9 cellular contexts compared by ENCODE assay signal in the genomic region with DNA sequence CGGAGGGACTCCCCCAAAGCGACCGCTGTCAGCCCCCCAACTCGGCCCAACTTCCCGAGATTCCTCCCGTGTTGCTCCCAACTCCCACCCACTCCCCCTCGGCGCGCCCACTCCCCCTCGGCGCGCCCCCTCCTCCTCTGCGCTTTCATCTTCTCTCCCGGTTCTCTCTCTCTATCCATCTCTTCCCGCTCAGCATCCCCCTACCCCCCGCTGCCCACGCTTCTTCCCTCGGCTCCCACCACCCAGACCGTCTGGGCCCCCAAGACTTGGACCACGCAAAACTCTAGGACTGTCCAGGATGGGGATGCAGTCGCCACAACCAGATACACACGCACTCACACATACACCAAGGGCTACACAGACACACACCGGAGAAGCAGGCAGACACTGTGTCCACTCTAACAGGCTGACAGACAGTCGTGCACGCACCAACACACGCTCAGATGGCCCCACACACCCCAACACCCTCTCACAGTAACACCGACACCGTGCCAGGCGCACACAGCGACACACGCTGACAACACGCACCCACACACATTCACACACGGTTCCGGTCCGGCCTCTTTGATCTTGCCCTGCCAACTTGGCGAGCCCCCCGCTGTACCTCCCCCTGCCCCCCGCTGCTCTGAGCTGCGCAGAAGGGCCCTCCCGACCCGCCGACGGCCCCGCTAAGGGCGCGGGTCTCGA. TPM values are rescaled to one million over a fixed set of nuclear protein-coding genes. Genes with fewer than 3 reads are reported as not detected.
DNase-seq lines count a peak whose midpoint lies in the region; ATAC-seq, FAIRE-seq and TF ChIP-seq lines count a peak whose summit lies in the region.
"Had no signal": no experiment of that assay in that cellular context is flagged by ENCODE, and none has a peak within 500 bp of the region (broad histone marks: within the 10 kb centered on the region; RNA-seq: fewer than 3 reads in every experiment).

No MANE protein-coding gene starts in this region.

- H3K36me3 ChIP-seq in IMR-90 (ENCODE audit: control insufficient read depth, insufficient read depth, low read length) (no peaks in the 10 kb centered on the region), colonic mucosa (no peaks in the 10 kb centered on the region)

- no peak overlapping the region for H2BK120ac ChIP-seq in IMR-90 (ENCODE audit: low read depth, low read length)

- POLR2A ChIA-PET in A549 (lab: Yijun Ruan, JAX) (interaction anchor here (0.6 kb wide), 1 partner anchor 174 kb away, joined by 4 read pairs; no protein-coding TSS in a partner anchor), IMR-90 (lab: Charles Lee; ENCODE audit: unreplicated experiment) (no interaction called here)

- H2BK15ac ChIP-seq in IMR-90 (ENCODE audit: low read depth, low read length) = no peak overlapping the region

- no peak for FAIRE-seq in A549 (lab: Jason Lieb, UNC)

- no peak overlapping the region for H3K14ac ChIP-seq in IMR-90 (replicated peaks; ENCODE audit: low read depth, low read length)

- H3K9me3 Mint-ChIP-seq in naive B cell = peaks cover 0 to 1% (median 0%) of the 10 kb centered on the region in 7 donors
- H3K9me3 Mint-ChIP-seq in activated T-helper 2 cell treated with anti-CD3 and anti-CD28 coated beads, Interferon-gamma antibody, Interleukin-2, Interleukin-4, amounts not matched to agents 10 μg/mL and 5 μg/mL and 100 μg/mL, durations not matched to agents 14 hours and 24 hours and 36 hours = no peaks in the 10 kb centered on the region

- H3K79me1 ChIP-seq in IMR-90 (ENCODE audit: low read depth in 1 of 2, low read length in 2 of 2) = no peaks in the 10 kb centered on the region

- CTCF ChIA-PET in A549 (lab: Yijun Ruan, JAX) = interaction anchor here (0.9 to 6.7 kb wide), 6 partner anchors 11 to 1752 kb away, joined by 3 to 53 read pairs (median 4); no protein-coding TSS in a partner anchor
- CTCF ChIA-PET in IMR-90 (lab: Yijun Ruan, JAX) = no interaction called here

- H3K56ac ChIP-seq in IMR-90 (ENCODE audit: extremely low read depth, insufficient read depth, low read length) = no peak overlapping the region

- intact Hi-C loops in IMR-90 (cut with micrococcal nuclease) = no loop called here
- intact Hi-C loops in colonic mucosa (cut with DNase I) = no loop called here
- intact Hi-C loops in activated T-helper 2 cell treated with anti-CD3 and anti-CD28 coated beads, Interferon-gamma antibody, Interleukin-2, Interleukin-4, amounts not matched to agents 10 μg/mL and 5 μg/mL and 100 μg/mL, durations not matched to agents 14 hours and 24 hours and 36 hours (cut with micrococcal nuclease) = no loop called here

- no peak overlapping the region for H3K4ac ChIP-seq in IMR-90 (ENCODE audit: low read depth, low read length)

- H3K27me3 ChIP-seq in IMR-90 (ENCODE audit: control insufficient read depth, insufficient read depth, low read length) (peaks cover 93% of the 10 kb centered on the region), colonic mucosa (peaks cover 54% of the 10 kb centered on the region)

- peak overlapping the region; percentile 51 for H2AFZ ChIP-seq in IMR-90 (replicated peaks; ENCODE audit: low read length, poor library complexity)

- peaks cover 10 to 35% (median 32%) of the 10 kb centered on the region in 3 donors for H3K4me1 Mint-ChIP-seq in naive B cell
- peaks cover 3% of the 10 kb centered on the region for H3K4me1 Mint-ChIP-seq in activated T-helper 2 cell treated with anti-CD3 and anti-CD28 coated beads, Interferon-gamma antibody, Interleukin-2, Interleukin-4, amounts not matched to agents 10 μg/mL and 5 μg/mL and 100 μg/mL, durations not matched to agents 14 hours and 24 hours and 36 hours (ENCODE audit: low read depth)

- no peak overlapping the region for H4K8ac ChIP-seq in IMR-90 (ENCODE audit: low read depth in 2 of 2, low read length in 2 of 2)

- 3% methylated on average over 32 of the region's 47 CpGs for WGBS in A549 (ENCODE audit: missing lambda C conversion rate)
- WGBS in IMR-90 (ENCODE audit: extremely low coverage in 2 of 2, insufficient read length in 1 of 2), 2 experiments = 4% methylated on average over 18 of the region's 47 CpGs; no CpG with 5 or more reads in 1 of the 2 experiments

- TF ChIP-seq POLR2A in A549 (IDR thresholded peaks at IDR 0.05; ENCODE audit: low read length) (no peak), IMR-90 (IDR thresholded peaks at IDR 0.05; ENCODE audit: low read depth, low read length) (no peak)

- H4K91ac ChIP-seq in IMR-90 (ENCODE audit: insufficient read depth, low read depth, low read length) = no peak overlapping the region

- H3K4me3 ChIP-seq in A549 (peak overlapping the region; percentile 60), IMR-90 (ENCODE audit: insufficient read depth, low read depth, low read length) (no peak overlapping the region; the same call in 1 of the 2 replicates), colonic mucosa (peak overlapping the region; percentile 31)

- no TSS peak for BruUV-seq in IMR-90 (replicated peaks; lab: Mats Ljungman, UMichigan)

- no peak overlapping the region for H2AK5ac ChIP-seq in IMR-90 (ENCODE audit: low read depth, low read length)

- peak overlapping the region; percentile 50 for H2AK9ac ChIP-seq in IMR-90 (replicated peaks; ENCODE audit: low read depth, low read length, poor library complexity)

- peak overlapping the region in 2 of 6 donors; percentile 76 to 83 for H3K27ac Mint-ChIP-seq in naive B cell
- no peak overlapping the region for H3K27ac Mint-ChIP-seq in activated T-helper 2 cell treated with anti-CD3 and anti-CD28 coated beads, Interferon-gamma antibody, Interleukin-2, Interleukin-4, amounts not matched to agents 10 μg/mL and 5 μg/mL and 100 μg/mL, durations not matched to agents 14 hours and 24 hours and 36 hours

- H3K23ac ChIP-seq in IMR-90 (ENCODE audit: low read depth, low read length) = no peak overlapping the region

- H4K20me1 ChIP-seq in IMR-90 (ENCODE audit: insufficient read depth, low read length) = no peaks in the 10 kb centered on the region; the same call in none of the 2 replicates

- H3K18ac ChIP-seq in IMR-90 (ENCODE audit: low read depth, low read length) = no peak overlapping the region

- no peak for TF ChIP-seq RAD21 in A549 (conservative IDR thresholded peaks at IDR 0.05 in 1 of 2, IDR thresholded peaks at IDR 0.05 in 1 of 2)
- TF ChIP-seq RAD21 in IMR-90 (IDR thresholded peaks at IDR 0.05; ENCODE audit: low read length) = no peak

- in situ Hi-C loops in IMR-90 (cut with MboI; ENCODE audit: low sequenced_read_pairs) = no loop called here

- H2BK20ac ChIP-seq in IMR-90 (ENCODE audit: low read depth, low read length) = no peak overlapping the region

- H3K4me2 ChIP-seq in A549 = peak overlapping the region; percentile 99
- H3K4me2 ChIP-seq in IMR-90 (ENCODE audit: low read depth, low read length) = peak overlapping the region; percentile 86

- H3K4me1 ChIP-seq in A549 = peaks cover 12% of the 10 kb centered on the region
- no peaks in the 10 kb centered on the region; the same call in 1 of the 2 replicates for H3K4me1 ChIP-seq in IMR-90 (ENCODE audit: control insufficient read depth, insufficient read depth, low read length)
- no peaks in the 10 kb centered on the region for H3K4me1 ChIP-seq in colonic mucosa

- no peaks in the 10 kb centered on the region for H3K9me3 ChIP-seq in A549
- peaks cover 2% of the 10 kb centered on the region; the same call in 1 of the 2 replicates for H3K9me3 ChIP-seq in IMR-90 (ENCODE audit: control insufficient read depth, insufficient read depth, low read length)
- H3K9me3 ChIP-seq in colonic mucosa = no peaks in the 10 kb centered on the region

- peak overlapping the region in 1 of 2 experiments; percentile 75; a peak in 3 of 6 replicates for H3K27ac ChIP-seq in A549
- H3K27ac ChIP-seq in IMR-90 (ENCODE audit: insufficient read depth, low read length) = no peak overlapping the region
- H3K27ac ChIP-seq in colonic mucosa = no peak overlapping the region

- peaks cover 51 to 83% (median 70%) of the 10 kb centered on the region in 3 donors for H3K27me3 Mint-ChIP-seq in naive B cell
- peaks cover 74% of the 10 kb centered on the region for H3K27me3 Mint-ChIP-seq in activated T-helper 2 cell treated with anti-CD3 and anti-CD28 coated beads, Interferon-gamma antibody, Interleukin-2, Interleukin-4, amounts not matched to agents 10 μg/mL and 5 μg/mL and 100 μg/mL, durations not matched to agents 14 hours and 24 hours and 36 hours (ENCODE audit: low read depth)

- no peaks in the 10 kb centered on the region for H3K9me1 ChIP-seq in IMR-90 (ENCODE audit: insufficient read depth, low read length)

- H3K4me3 Mint-ChIP-seq in naive B cell = peak overlapping the region; percentile 31 to 87 (median 77)
- no peak overlapping the region for H3K4me3 Mint-ChIP-seq in activated T-helper 2 cell treated with anti-CD3 and anti-CD28 coated beads, Interferon-gamma antibody, Interleukin-2, Interleukin-4, amounts not matched to agents 10 μg/mL and 5 μg/mL and 100 μg/mL, durations not matched to agents 14 hours and 24 hours and 36 hours (ENCODE audit: low read depth)

- H4K5ac ChIP-seq in IMR-90 (ENCODE audit: low read depth, low read length) = no peak overlapping the region

- peaks cover 0 to 8% of the 10 kb centered on the region in 2 donors for H3K36me3 Mint-ChIP-seq in naive B cell
- H3K36me3 Mint-ChIP-seq in activated T-helper 2 cell treated with anti-CD3 and anti-CD28 coated beads, Interferon-gamma antibody, Interleukin-2, Interleukin-4, amounts not matched to agents 10 μg/mL and 5 μg/mL and 100 μg/mL, durations not matched to agents 14 hours and 24 hours and 36 hours (ENCODE audit: low read depth) = no peaks in the 10 kb centered on the region

- ATAC-seq in A549 = peak; percentile 44 to 59; a peak in 5 of 6 replicates
- no peak for ATAC-seq in IMR-90 (ENCODE audit: low read depth)
- no peak for ATAC-seq in naive B cell (ENCODE audit: low read depth in 2 of 2)

- no peak overlapping the region for H2BK5ac ChIP-seq in IMR-90 (ENCODE audit: low read depth, low read length, poor library complexity, severe bottlenecking)

- TF ChIP-seq CTCF in A549 (IDR thresholded peaks at IDR 0.05) (no peak), IMR-90 (conservative IDR thresholded peaks at IDR 0.05; ENCODE audit: low read depth, low read length) (no peak), colonic mucosa (IDR thresholded peaks at IDR 0.05) (no peak)

- dilution Hi-C loops in IMR-90 (cut with HindIII; ENCODE audit: low sequenced_read_pairs, unreplicated experiment) = no loop called here

- no peak for TF ChIP-seq EP300 in A549 (IDR thresholded peaks at IDR 0.05)

- H3K9ac ChIP-seq in IMR-90 (ENCODE audit: low read depth, low read length) = no peak overlapping the region
- peak overlapping the region in 1 of 2 donors; percentile 35 for H3K9ac ChIP-seq in colonic mucosa (ENCODE audit: low read depth in 2 of 2, low read length in 2 of 2)

- DNase-seq in A549 (ENCODE audit: low read depth in 1 of 2, low spot score in 1 of 2) = no peak
- DNase-seq in IMR-90 = no peak
- DNase-seq in colonic mucosa = no peak
- DNase-seq in naive B cell = no peak
- DNase-seq in SKM-1 treated with dmso at 0.1 percent for 144 hours (lab: John Stamatoyannopoulos, UW; ENCODE audit: unreplicated experiment) = no peak
- DNase-seq in activated T-helper 2 cell treated with anti-CD3 and anti-CD28 coated beads, Interferon-gamma antibody, Interleukin-2, Interleukin-4, amounts not matched to agents 10 μg/mL and 5 μg/mL and 100 μg/mL, durations not matched to agents 14 hours and 24 hours and 36 hours (ENCODE audit: low spot score) = no peak
- no peak for DNase-seq in SKM-1 (lab: John Stamatoyannopoulos, UW; ENCODE audit: unreplicated experiment)
- DNase-seq in cerebellar cortex (ENCODE audit: low spot score) = no peak

RNA-seq across cellular contexts. Expression of gene GRID1, which starts 1.1 kb away (rescaled TPM):
- 0.30 and 0.49 TPM in 2 replicates for polyA plus RNA-seq in A549 (2011; rRNA removed)
- 0.25 and 0.40 TPM in 2 replicates for polyA plus RNA-seq in A549 (2012; cell fraction: cytosol; rRNA removed)
- polyA plus RNA-seq in A549 (2012; cell fraction: nucleus; rRNA removed) = 0.35 and 0.43 TPM in 2 replicates
- 0.10 to 0.14 TPM (median 0.12 TPM) in 3 replicates for polyA plus RNA-seq in A549 (2017; fragmentation: RNase III; extraction: RNeasy Plus Mini Kit Qiagen cat#74134 plus additional on column Dnase treatment)
- 1.2 and 1.5 TPM in 2 replicates for polyA minus RNA-seq in A549 (2011; rRNA and poly(A)+ RNA removed)
- total RNA-seq in IMR-90 (2012; rRNA removed) = not detected in 2 replicates
- polyA plus RNA-seq in IMR-90 (2012; rRNA removed) = 0.03 TPM in 1 of 2 replicates, not detected in the other
- polyA plus RNA-seq in IMR-90 (2012; cell fraction: cytosol; rRNA removed) = not detected in 2 replicates
- 0.03 TPM in 1 of 2 replicates, not detected in the other for polyA plus RNA-seq in IMR-90 (2012; cell fraction: nucleus; rRNA removed; ENCODE audit: low replicate concordance)
- total RNA-seq in colonic mucosa = under 1 TPM; 0.30 to 0.37 TPM
- polyA plus RNA-seq in naive B cell (ENCODE audit: low read depth in 6 of 6) = not detected
- not detected in 2 replicates for total RNA-seq in activated T-helper 2 cell treated with anti-CD3 and anti-CD28 coated beads, Interferon-gamma antibody, Interleukin-2, Interleukin-4, amounts not matched to agents 10 μg/mL and 5 μg/mL and 100 μg/mL, durations not matched to agents 14 hours and 24 hours and 36 hours
- total RNA-seq: lung microvascular endothelial cell had no signal

Comparison
In these comparisons a context has a peak if more than half of its experiments do, and no peak if none do; other contexts are left out.
1. ATAC-seq: peak in A549 (2 of 2); none in IMR-90 (single experiment) and naive B cell (0 of 2).